In the genomic region with DNA sequence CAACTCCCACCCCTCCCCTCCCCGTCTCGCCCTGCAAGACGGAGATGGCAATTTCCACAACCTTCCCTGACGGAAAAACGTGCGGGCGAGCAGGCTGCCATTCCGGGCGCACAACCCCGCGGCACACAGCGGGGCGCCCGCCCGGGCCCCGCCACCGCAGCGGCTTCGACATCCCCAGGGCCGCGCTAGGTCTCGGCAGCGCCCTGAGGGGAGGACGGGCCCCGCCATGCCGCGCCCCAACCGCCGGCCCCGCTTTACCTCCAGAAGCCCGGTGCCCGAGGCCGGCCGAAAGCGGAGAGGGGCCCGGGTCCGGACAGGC, we compare ENCODE assay signal across 8 cellular contexts. TPM values are rescaled to one million over a fixed set of nuclear protein-coding genes. Genes with fewer than 3 reads are reported as not detected.
DNase-seq lines count a peak whose midpoint lies in the region; ATAC-seq and TF ChIP-seq lines count a peak whose summit lies in the region.

No MANE protein-coding gene starts in this region.

- no peaks in the 10 kb centered on the region for H3K27me3 ChIP-seq in upper lobe of right lung

- peak overlapping the region; percentile 81 for H3K4me3 ChIP-seq in upper lobe of right lung

- TF ChIP-seq CTCF in 22Rv1 (IDR thresholded peaks at IDR 0.05) (no peak), upper lobe of right lung (IDR thresholded peaks at IDR 0.05) (no peak)

- peaks cover 4% of the 10 kb centered on the region for H3K4me1 ChIP-seq in upper lobe of right lung

- H3K36me3 Mint-ChIP-seq in memory B cell: peaks cover 12% of the 10 kb centered on the region

- peaks cover 25% of the 10 kb centered on the region for H3K4me1 Mint-ChIP-seq in memory B cell

- intact Hi-C loops in upper lobe of right lung (cut with DNase I): no loop called here

- no peak overlapping the region for H3K27ac Mint-ChIP-seq in memory B cell

- H3K9me3 Mint-ChIP-seq in memory B cell: peaks cover 4% of the 10 kb centered on the region

- ATAC-seq in GM19025 (IDR thresholded peaks at IDR 0.05; ENCODE audit: low read depth, unreplicated experiment): peak; percentile 16
- ATAC-seq in memory B cell (ENCODE audit: low read depth): peak; percentile 42
- peak; percentile 55 for ATAC-seq in upper lobe of right lung

- peak overlapping the region; percentile 72 for H3K4me3 Mint-ChIP-seq in memory B cell

- peaks cover 2% of the 10 kb centered on the region for H3K27me3 Mint-ChIP-seq in memory B cell

- DNase-seq in HPDE6-E6E7 (ENCODE audit: extremely low spot score) (peak; percentile 20), cerebellar cortex (ENCODE audit: low spot score) (peak; percentile 12), memory B cell (ENCODE audit: low spot score in 2 of 2) (no peak), upper lobe of right lung (no peak), T1000 (lab: John Stamatoyannopoulos, UW) (no peak), NCI-H146 treated with DMSO at 0.1 percent for 48 hours (lab: John Stamatoyannopoulos, UW; ENCODE audit: unreplicated experiment) (no peak)

- no peaks in the 10 kb centered on the region for H3K36me3 ChIP-seq in upper lobe of right lung

- no peaks in the 10 kb centered on the region for H3K9me3 ChIP-seq in upper lobe of right lung

- H3K27ac ChIP-seq in 22Rv1 (peak overlapping the region; percentile 62), upper lobe of right lung (peak overlapping the region; percentile 86)

RNA-seq across cellular contexts. Expression of gene CDIP1, which starts 0.5 kb away (rescaled TPM):
- 23.8 TPM for total RNA-seq in upper lobe of right lung

RNA-seq across cellular contexts. Expression of gene C16orf96, which starts 18.1 kb away (rescaled TPM):
- total RNA-seq in upper lobe of right lung: 0.32 TPM

Comparison
In these comparisons a context has a peak if more than half of its experiments do, and no peak if none do; other contexts are left out.
1. DNase-seq: peak in HPDE6-E6E7 (single experiment) and cerebellar cortex (single experiment); none in memory B cell (0 of 2), upper lobe of right lung (single experiment), T1000 (single experiment) and NCI-H146 treated with DMSO at 0.1 percent for 48 hours (single experiment).
2. Peak in every context shown above with its lines, with median percentiles within 50 percentile points of each other: ATAC-seq.